12 cellular contexts compared by ENCODE assay signal in the genomic region with DNA sequence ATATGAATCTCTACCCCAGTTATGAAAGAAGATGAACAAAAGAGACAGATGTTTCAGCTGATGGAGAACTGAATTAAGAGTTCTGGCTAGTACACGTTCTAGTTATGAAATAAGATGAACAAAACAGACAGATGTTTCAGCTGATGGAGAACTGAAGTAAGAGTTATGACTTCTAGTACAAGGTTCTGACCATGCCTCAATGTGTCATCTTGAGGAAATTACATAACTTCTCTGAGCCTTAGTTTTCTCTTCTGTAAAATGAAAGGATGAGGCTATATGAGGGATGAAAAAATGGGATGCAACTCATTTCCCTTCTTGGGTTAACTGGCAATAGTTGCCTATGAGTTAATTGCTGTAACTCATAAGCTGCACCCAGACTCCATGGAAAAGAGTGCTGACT.
DNase-seq lines count a peak whose midpoint lies in the region; ATAC-seq and TF ChIP-seq lines count a peak whose summit lies in the region.
"Had no signal": no experiment of that assay in that cellular context is flagged by ENCODE, and none has a peak within 500 bp of the region (broad histone marks: within the 10 kb centered on the region; RNA-seq: fewer than 3 reads in every experiment).

No MANE protein-coding gene starts in this region.

- no peak for TF ChIP-seq CTCF in MM.1S (IDR thresholded peaks at IDR 0.05; ENCODE audit: low read length)
- TF ChIP-seq CTCF in esophagus muscularis mucosa (IDR thresholded peaks at IDR 0.05), result no peak
- no peak for TF ChIP-seq CTCF in gastrocnemius medialis (IDR thresholded peaks at IDR 0.05 in 4 of 5, conservative IDR thresholded peaks at IDR 0.05 in 1 of 5)
- no peak for TF ChIP-seq CTCF in foreskin fibroblast (IDR thresholded peaks at IDR 0.05; ENCODE audit: low read depth, low read length)
- no peak for TF ChIP-seq CTCF in uterus (IDR thresholded peaks at IDR 0.05)
- TF ChIP-seq CTCF in OCI-LY7 (conservative IDR thresholded peaks at IDR 0.05; ENCODE audit: low read length), result no peak

- POLR2A ChIA-PET in OCI-LY7 (lab: Charles Lee), result no interaction called here

- H3K79me2 ChIP-seq in MM.1S (ENCODE audit: low read length) (no peaks in the 10 kb centered on the region), OCI-LY7 (ENCODE audit: insufficient read depth, low read depth, low read length) (no peaks in the 10 kb centered on the region)

- H3K9ac ChIP-seq in MM.1S (ENCODE audit: low read length), result no peak overlapping the region

- H3F3A ChIP-seq in MM.1S (ENCODE audit: insufficient read depth, low read length), result no peaks in the 10 kb centered on the region; the same call in 1 of the 2 replicates

- no peaks in the 10 kb centered on the region for H4K20me1 ChIP-seq in MM.1S (ENCODE audit: insufficient read depth, low read length)
- H4K20me1 ChIP-seq in OCI-LY7 (ENCODE audit: insufficient read depth, low read length), result no peaks in the 10 kb centered on the region

- no peak for TF ChIP-seq EP300 in esophagus muscularis mucosa (IDR thresholded peaks at IDR 0.05)

- CTCF ChIA-PET in OCI-LY7 (lab: Charles Lee; ENCODE audit: unreplicated experiment), result no interaction called here

- H3K36me3 ChIP-seq in MM.1S (replicated peaks; ENCODE audit: insufficient read depth, low read length) (no peaks in the 10 kb centered on the region), esophagus muscularis mucosa (no peaks in the 10 kb centered on the region), gastrocnemius medialis (no peaks in the 10 kb centered on the region), uterus (no peaks in the 10 kb centered on the region), OCI-LY7 (ENCODE audit: insufficient read depth, low read length) (no peaks in the 10 kb centered on the region)

- TF ChIP-seq POLR2A in esophagus muscularis mucosa (IDR thresholded peaks at IDR 0.05; ENCODE audit: low read depth) (no peak), gastrocnemius medialis (IDR thresholded peaks at IDR 0.05) (no peak), uterus (IDR thresholded peaks at IDR 0.05) (no peak)

- peak overlapping the region; percentile 35; the same call in 1 of the 2 replicates for H3K27ac ChIP-seq in MM.1S (ENCODE audit: low read length)
- peak overlapping the region; percentile 64 to 80 (median 78) for H3K27ac ChIP-seq in esophagus muscularis mucosa (replicated peaks in 1 of 4)
- H3K27ac ChIP-seq in gastrocnemius medialis, result peak overlapping the region in 3 of 4 donors; percentile 36 to 70 (median 53)
- peak overlapping the region in 1 of 2 donors; percentile 75 for H3K27ac ChIP-seq in uterus
- no peak overlapping the region for H3K27ac ChIP-seq in OCI-LY7 (ENCODE audit: low read depth, low read length, poor library complexity, severe bottlenecking)

- BruUV-seq in OCI-LY7 (replicated peaks; lab: Mats Ljungman, UMichigan), result no TSS peak

- H3K4me1 ChIP-seq in MM.1S (ENCODE audit: low read length) (peaks cover 18% of the 10 kb centered on the region), esophagus muscularis mucosa (peaks cover 6 to 55% (median 26%) of the 10 kb centered on the region in 4 donors), gastrocnemius medialis (peaks cover 13 to 23% of the 10 kb centered on the region in 2 donors), uterus (no peaks in the 10 kb centered on the region), OCI-LY7 (ENCODE audit: insufficient read depth, low read length, poor library complexity, severe bottlenecking) (no peaks in the 10 kb centered on the region)

- H2AFZ ChIP-seq in MM.1S (ENCODE audit: low read length) (no peak overlapping the region), OCI-LY7 (ENCODE audit: low read length) (no peak overlapping the region)

- 66% methylated on average over 1 of the region's 1 CpG for WGBS in esophagus muscularis mucosa

- H3K4me3 ChIP-seq in MM.1S (ENCODE audit: low read length) (no peak overlapping the region), esophagus muscularis mucosa (no peak overlapping the region), gastrocnemius medialis (no peak overlapping the region), foreskin fibroblast (ENCODE audit: low read depth in 1 of 2, low read length in 2 of 2) (no peak overlapping the region), uterus (no peak overlapping the region), OCI-LY7 (ENCODE audit: low read depth, low read length, poor library complexity, severe bottlenecking) (no peak overlapping the region)

- H3K4me2 ChIP-seq in MM.1S (ENCODE audit: low read depth, low read length) (peak overlapping the region; percentile 30; the same call in 1 of the 2 replicates), OCI-LY7 (ENCODE audit: low read length) (no peak overlapping the region)

- intact Hi-C loops in esophagus muscularis mucosa (cut with DNase I) (loop anchor here (10.0 kb wide), 1 partner anchor 254 kb away; no protein-coding TSS in a partner anchor), gastrocnemius medialis (cut with DNase I; ENCODE audit: low total_unique reads) (loop anchor here (5.0 kb wide), 2 partner anchors 256 to 371 kb away; no protein-coding TSS in a partner anchor), uterus (cut with DNase I; ENCODE audit: low total_unique reads) (no loop called here), OCI-LY7 (cut with micrococcal nuclease; ENCODE audit: unreplicated experiment) (no loop called here)

- no peaks in the 10 kb centered on the region for H3K9me2 ChIP-seq in MM.1S (replicated peaks; ENCODE audit: insufficient read depth, low read length)
- H3K9me2 ChIP-seq in OCI-LY7 (ENCODE audit: insufficient read depth, low read length), result no peaks in the 10 kb centered on the region

- no peaks in the 10 kb centered on the region for H3K27me3 ChIP-seq in MM.1S (replicated peaks; ENCODE audit: insufficient read depth, low read length)
- H3K27me3 ChIP-seq in esophagus muscularis mucosa, result no peaks in the 10 kb centered on the region
- H3K27me3 ChIP-seq in gastrocnemius medialis, result no peaks in the 10 kb centered on the region
- H3K27me3 ChIP-seq in uterus, result no peaks in the 10 kb centered on the region

- DNase-seq in MM.1S, result peak; percentile 29
- no peak for DNase-seq in esophagus muscularis mucosa (ENCODE audit: extremely low spot score)
- no peak for DNase-seq in gastrocnemius medialis
- no peak for DNase-seq in foreskin fibroblast
- DNase-seq in activated naive CD4-positive, alpha-beta T cell treated with Interleukin-2 at 50 U/mL for 16 hours, result no peak
- no peak for DNase-seq in uterus
- DNase-seq in OCI-LY7 (ENCODE audit: low spot score), result no peak
- DNase-seq: activated naive CD8-positive, alpha-beta T cell treated with anti-CD3 and anti-CD28 coated beads, Interleukin-2, amount 10 ng/mL, durations not matched to agents 7 days and 5 days; C1 segment of cervical spinal cord; NCI-H226 had no signal

- H3K9me3 ChIP-seq in MM.1S (replicated peaks; ENCODE audit: insufficient read depth, low read length) (no peaks in the 10 kb centered on the region), esophagus muscularis mucosa (peaks cover 0 to 5% (median 0%) of the 10 kb centered on the region in 4 donors), gastrocnemius medialis (no peaks in the 10 kb centered on the region), uterus (peaks cover 0 to 6% of the 10 kb centered on the region in 2 donors), OCI-LY7 (ENCODE audit: low read length) (no peaks in the 10 kb centered on the region)

- in situ Hi-C loops in gastrocnemius medialis (cut with MboI; ENCODE audit: low sequenced_read_pairs in 4 of 4), result no loop called here

- ATAC-seq in GM18870 (IDR thresholded peaks at IDR 0.05; ENCODE audit: unreplicated experiment) (peak; percentile 14), gastrocnemius medialis (peak; percentile 48 to 73)
- ATAC-seq: Panc1 had no signal

Comparison
In these comparisons a context has a peak if more than half of its experiments do, and no peak if none do; other contexts are left out.
1. intact Hi-C loops: an anchor here in esophagus muscularis mucosa (10.0 kb wide) and gastrocnemius medialis (5.0 kb wide); none called in uterus and OCI-LY7.